ENCODE assay signal across 8 cellular contexts in the genomic region with DNA sequence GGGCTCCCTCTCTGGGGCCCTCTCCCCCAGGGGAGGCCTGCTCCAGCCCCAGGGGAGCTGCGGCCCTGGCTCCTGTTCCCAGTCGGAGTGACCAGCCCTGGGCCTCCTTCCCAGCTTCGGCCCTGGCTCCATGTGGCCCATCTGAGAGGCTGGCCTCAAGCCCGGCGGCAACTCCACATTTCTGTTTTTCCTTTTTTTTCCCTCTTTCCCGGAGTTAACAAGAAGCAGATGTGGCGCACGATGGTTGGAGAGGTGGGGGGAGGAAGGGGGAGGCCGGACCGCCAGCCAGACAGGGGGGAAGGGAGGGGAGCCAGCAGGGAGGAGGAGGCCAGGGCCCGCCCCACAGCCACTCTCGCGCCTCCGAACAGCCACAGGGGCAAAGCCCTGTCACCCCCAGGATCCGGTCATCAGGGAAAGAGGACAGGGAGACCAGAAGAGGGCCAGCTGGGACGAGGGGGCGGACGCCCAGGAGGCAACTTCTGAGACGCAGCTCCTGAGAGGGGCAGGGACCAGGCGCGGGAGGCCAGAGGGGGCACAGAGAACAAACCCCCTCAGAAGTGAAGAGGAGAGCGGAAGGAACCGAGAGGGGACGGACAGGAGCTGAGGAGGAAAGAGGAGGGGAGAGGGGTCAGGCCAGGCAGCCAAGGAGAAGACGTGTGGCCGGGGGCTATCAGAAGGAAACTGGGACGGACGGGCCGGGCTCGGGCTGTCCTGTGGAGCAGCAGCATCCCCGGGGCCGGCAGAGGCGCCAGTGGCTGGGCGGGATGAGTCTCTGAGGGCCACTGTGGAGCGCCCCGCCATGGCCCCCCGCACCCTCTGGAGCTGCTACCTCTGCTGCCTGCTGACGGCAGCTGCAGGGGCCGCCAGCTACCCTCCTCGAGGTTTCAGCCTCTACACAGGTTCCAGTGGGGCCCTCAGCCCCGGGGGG. TPM values are rescaled to one million over a fixed set of nuclear protein-coding genes. Genes with fewer than 3 reads are reported as not detected.
A peak's percentile ranks its signal among the peaks of the same experiment; 100 is the strongest.
DNase-seq lines count a peak whose midpoint lies in the region; ATAC-seq and TF ChIP-seq lines count a peak whose summit lies in the region.

A gene (plus strand): TSS at position 349 of the 928 bp plus-strand sequence. CDS start 451 bp downstream, at position 800.

- ATAC-seq in activated B cell treated with CpG ODN at 0.5 μM for 24 hours (ENCODE audit: low read depth) (no peak), Right ventricle myocardium inferior (peak; percentile 80), GM21367 (IDR thresholded peaks at IDR 0.05; ENCODE audit: unreplicated experiment) (no peak), HG03045 (IDR thresholded peaks at IDR 0.05; ENCODE audit: unreplicated experiment) (no peak)

- POLR2A ChIA-PET in activated B cell treated with CpG ODN at 0.5 μM for 24 hours (lab: Charles Lee): interaction anchor here (0.9 kb wide), 1 partner anchor 15 kb away, joined by 3 read pairs; no protein-coding TSS in a partner anchor

- no peak within 1 kb of the TSS for H3K4me3 Mint-ChIP-seq in activated B cell treated with CpG ODN at 0.5 μM for 24 hours

- DNase-seq in C1 segment of cervical spinal cord (lab: John Stamatoyannopoulos, UW): peak in 12 of 14 donors; percentile 8 to 81 (median 54)
- DNase-seq in activated B cell treated with CpG ODN at 0.5 μM for 24 hours: no peak
- peak; percentile 91 for DNase-seq in Right ventricle myocardium inferior (ENCODE audit: missing footprints)
- DNase-seq in posterior cingulate gyrus: peak in 9 of 10 donors; percentile 33 to 92 (median 50)
- DNase-seq in NOMO-1 treated with DMSO at 0.1 percent for 48 hours (lab: John Stamatoyannopoulos, UW; ENCODE audit: unreplicated experiment): no peak
- DNase-seq in SIG-M5 treated with dmso at 0.1 percent for 504 hours (lab: John Stamatoyannopoulos, UW; ENCODE audit: unreplicated experiment): no peak

- H3K9me3 Mint-ChIP-seq in activated B cell treated with CpG ODN at 0.5 μM for 24 hours: no peaks in the 10 kb centered on the region

- H3K36me3 Mint-ChIP-seq in activated B cell treated with CpG ODN at 0.5 μM for 24 hours (ENCODE audit: low read depth): no peaks in the 10 kb centered on the region

- CTCF ChIA-PET in activated B cell treated with CpG ODN at 0.5 μM for 24 hours (lab: Charles Lee): no interaction called here

- peaks cover 41% of the 10 kb centered on the region for H3K4me1 Mint-ChIP-seq in activated B cell treated with CpG ODN at 0.5 μM for 24 hours

- H3K27me3 Mint-ChIP-seq in activated B cell treated with CpG ODN at 0.5 μM for 24 hours: no peaks in the 10 kb centered on the region

- no peak for TF ChIP-seq CTCF in activated B cell treated with CpG ODN at 0.5 μM for 24 hours (IDR thresholded peaks at IDR 0.05)

- intact Hi-C loops in activated B cell treated with CpG ODN at 0.5 μM for 24 hours (cut with micrococcal nuclease): no loop called here
- intact Hi-C loops in Right ventricle myocardium inferior (cut with DNase I): no loop called here
- intact Hi-C loops in posterior cingulate gyrus (cut with DNase I): no loop called here

- H3K27ac Mint-ChIP-seq in activated B cell treated with CpG ODN at 0.5 μM for 24 hours: peak within 1 kb of the TSS; percentile 41

RNA-seq across cellular contexts. Expression of the gene that starts here (rescaled TPM):
- 0.29 and 0.69 TPM in 2 replicates for total RNA-seq in activated B cell treated with CpG ODN at 0.5 μM for 24 hours
- total RNA-seq in Right ventricle myocardium inferior: 25.8 TPM

Comparison
In these comparisons a context has a peak if more than half of its experiments do, and no peak if none do; other contexts are left out.
1. RNA of the gene that starts here (total RNA-seq): 25.8 TPM in Right ventricle myocardium inferior (single experiment); 0.29 to 0.69 TPM in activated B cell treated with CpG ODN at 0.5 μM for 24 hours; every median in the first group is over 10 times any median in the second.
2. DNase-seq: peak in C1 segment of cervical spinal cord (12 of 14), Right ventricle myocardium inferior (single experiment) and posterior cingulate gyrus (9 of 10); none in activated B cell treated with CpG ODN at 0.5 μM for 24 hours (single experiment), NOMO-1 treated with DMSO at 0.1 percent for 48 hours (single experiment) and SIG-M5 treated with dmso at 0.1 percent for 504 hours (single experiment).